37 cellular contexts compared by ENCODE assay signal in genomic region chr10:127162841-127163240, GRCh38. TPM values are rescaled to one million over a fixed set of nuclear protein-coding genes. Genes with fewer than 3 reads are reported as not detected.
"Had no signal": no experiment of that assay in that cellular context is flagged by ENCODE, and none has a peak within 500 bp of the region (broad histone marks: within the 10 kb centered on the region; RNA-seq: fewer than 3 reads in every experiment).

No MANE protein-coding gene starts in this region.

- H3K27me3 ChIP-seq: ascending aorta had no signal

- H3K36me3 Mint-ChIP-seq: activated CD4-positive, alpha-beta memory T cell treated with anti-CD3 and anti-CD28 coated beads for 36 hours; activated naive CD4-positive, alpha-beta T cell treated with anti-CD3 and anti-CD28 coated beads, Interleukin-2, amount 10 ng/mL, durations not matched to agents 7 days and 5 days; activated naive CD4-positive, alpha-beta T cell treated with anti-CD3 and anti-CD28 coated beads, Interleukin-2, amount 50 U/mL, for 24 hours; activated naive CD8-positive, alpha-beta T cell; activated naive CD8-positive, alpha-beta T cell treated with anti-CD3 and anti-CD28 coated beads, Interleukin-2, amount 10 ng/mL, durations not matched to agents 7 days and 5 days; brain had no signal

- H3K27ac Mint-ChIP-seq: activated B cell treated with CpG ODN at 0.5 μM for 24 hours; activated CD4-positive, alpha-beta memory T cell treated with anti-CD3 and anti-CD28 coated beads for 36 hours; activated CD4-positive, alpha-beta T cell treated with anti-CD3 and anti-CD28 coated beads, Interleukin-2, amount 10 ng/mL, durations not matched to agents 24 days and 14 days; activated CD8-positive, alpha-beta T cell treated with anti-CD3 and anti-CD28 coated beads for 36 hours; activated naive CD4-positive, alpha-beta T cell treated with anti-CD3 and anti-CD28 coated beads, Interleukin-2, amount 10 ng/mL, durations not matched to agents 7 days and 5 days; activated naive CD4-positive, alpha-beta T cell treated with anti-CD3 and anti-CD28 coated beads, Interleukin-2, amount 50 U/mL, for 24 hours; activated naive CD8-positive, alpha-beta T cell; activated naive CD8-positive, alpha-beta T cell treated with anti-CD3 and anti-CD28 coated beads, Interleukin-2, amount 10 ng/mL, durations not matched to agents 7 days and 5 days; activated naive CD8-positive, alpha-beta T cell treated with anti-CD3 and anti-CD28 coated beads, Interleukin-2, amount 50 U/mL, for 24 hours; activated T-cell treated with anti-CD3 and anti-CD28 coated beads, Interleukin-2, amount 50 U/mL, for 72 hours; activated T-helper 1 cell treated with anti-CD3 and anti-CD28 coated beads, Interleukin-12 subunit alpha, Interleukin-12 subunit beta, Interleukin-2, Interleukin-4 antibody, amounts not matched to agents 30 ng/mL and 10 ng/mL and 1 ng/mL, durations not matched to agents 14 hours and 24 hours and 36 hours; activated T-helper 17 cell treated with anti-CD3 and anti-CD28 coated beads, Interleukin-2, amount 50 U/mL, for 72 hours; T-helper 1 cell treated with Interleukin-12 subunit alpha and Interleukin-12 subunit beta and Interleukin-4 antibody, amounts not matched to agents 30 μg/mL and 1 μg/mL, for 36 hours; T-helper 2 cell treated with Interferon-gamma antibody and Interleukin-4, amounts not matched to agents 5 μg/mL and 100 μg/mL, for 36 hours had no signal

- H3K27me3 Mint-ChIP-seq: activated B cell treated with CpG ODN at 0.5 μM for 24 hours; activated CD4-positive, alpha-beta memory T cell treated with anti-CD3 and anti-CD28 coated beads for 36 hours; activated CD4-positive, alpha-beta T cell treated with anti-CD3 and anti-CD28 coated beads, Interleukin-2, amount 10 ng/mL, durations not matched to agents 24 days and 14 days; activated CD8-positive, alpha-beta T cell treated with anti-CD3 and anti-CD28 coated beads for 36 hours; activated naive CD4-positive, alpha-beta T cell treated with anti-CD3 and anti-CD28 coated beads, Interleukin-2, amount 10 ng/mL, durations not matched to agents 7 days and 5 days; activated naive CD8-positive, alpha-beta T cell; activated naive CD8-positive, alpha-beta T cell treated with anti-CD3 and anti-CD28 coated beads, Interleukin-2, amount 50 U/mL, for 24 hours; brain; central memory CD8-positive, alpha-beta T cell had no signal

- DNase-seq: activated B cell treated with CpG ODN at 0.5 μM for 24 hours; activated CD4-positive, alpha-beta memory T cell treated with anti-CD3 and anti-CD28 coated beads for 36 hours; activated CD4-positive, alpha-beta T cell treated with anti-CD3 and anti-CD28 coated beads for 4 hours; activated CD4-positive, alpha-beta T cell treated with anti-CD3 and anti-CD28 coated beads, Interleukin-2, amount 10 ng/mL, durations not matched to agents 24 days and 14 days; activated CD4-positive, alpha-beta T cell treated with anti-CD3 and anti-CD28 coated beads, Interleukin-2, amount 50 U/mL, for 1 hour; activated CD4-positive, alpha-beta T cell treated with anti-CD3 and anti-CD28 coated beads, Interleukin-2, amount 50 U/mL, for 4 hours; activated CD4-positive, CD25-positive, alpha-beta regulatory T cell treated with anti-CD3 and anti-CD28 coated beads, Interleukin-2, amount 50 U/mL, for 72 hours; activated CD8-positive, alpha-beta memory T cell treated with anti-CD3 and anti-CD28 coated beads, Interleukin-2, amount 50 U/mL, for 4 hours; activated CD8-positive, alpha-beta T cell treated with anti-CD3 and anti-CD28 coated beads for 36 hours; activated effector memory CD4-positive, alpha-beta T cell treated with anti-CD3 and anti-CD28 coated beads, Interleukin-2, amount 50 U/mL, for 16 hours; activated gamma-delta T cell treated with Interleukin-2 at 50 U/mL for 16 hours; activated naive CD4-positive, alpha-beta T cell; activated naive CD4-positive, alpha-beta T cell treated with anti-CD3 and anti-CD28 coated beads, Interleukin-2, amount 10 ng/mL, durations not matched to agents 7 days and 5 days; activated naive CD8-positive, alpha-beta T cell treated with anti-CD3 and anti-CD28 coated beads, Interleukin-2, amount 10 ng/mL, durations not matched to agents 7 days and 5 days; activated naive CD8-positive, alpha-beta T cell treated with anti-CD3 and anti-CD28 coated beads, Interleukin-2, amount 50 U/mL, for 24 hours; activated T-cell treated with anti-CD3 and anti-CD28 coated beads for 4 hours; activated T-cell treated with anti-CD3 and anti-CD28 coated beads, Interleukin-2, amount 50 U/mL, for 1 hour; activated T-cell treated with anti-CD3 and anti-CD28 coated beads, Interleukin-2, amount 50 U/mL, for 4 hours; activated T-cell treated with anti-CD3 and anti-CD28 coated beads, Interleukin-2, amount 50 U/mL, for 72 hours; amygdala; anterior cingulate cortex; caudate nucleus; cerebellar nuclear complex; T-helper 1 cell; T-helper 2 cell; T-helper 9 cell had no signal

- H3K9me3 ChIP-seq: ascending aorta had no signal

- H3K4me3 Mint-ChIP-seq: activated B cell treated with CpG ODN at 0.5 μM for 24 hours; activated CD4-positive, alpha-beta memory T cell treated with anti-CD3 and anti-CD28 coated beads for 36 hours; activated CD4-positive, alpha-beta T cell treated with anti-CD3 and anti-CD28 coated beads, Interleukin-2, amount 10 ng/mL, durations not matched to agents 24 days and 14 days; activated CD8-positive, alpha-beta T cell treated with anti-CD3 and anti-CD28 coated beads for 36 hours; activated naive CD4-positive, alpha-beta T cell treated with anti-CD3 and anti-CD28 coated beads, Interleukin-2, amount 10 ng/mL, durations not matched to agents 7 days and 5 days; activated naive CD4-positive, alpha-beta T cell treated with anti-CD3 and anti-CD28 coated beads, Interleukin-2, amount 50 U/mL, for 24 hours; activated naive CD8-positive, alpha-beta T cell; activated naive CD8-positive, alpha-beta T cell treated with anti-CD3 and anti-CD28 coated beads, Interleukin-2, amount 10 ng/mL, durations not matched to agents 7 days and 5 days; activated naive CD8-positive, alpha-beta T cell treated with anti-CD3 and anti-CD28 coated beads, Interleukin-2, amount 50 U/mL, for 24 hours; activated T-cell treated with anti-CD3 and anti-CD28 coated beads, Interleukin-2, amount 50 U/mL, for 4 hours; activated T-cell treated with anti-CD3 and anti-CD28 coated beads, Interleukin-2, amount 50 U/mL, for 72 hours; activated T-helper 1 cell treated with anti-CD3 and anti-CD28 coated beads, Interleukin-12 subunit alpha, Interleukin-12 subunit beta, Interleukin-2, Interleukin-4 antibody, amounts not matched to agents 30 ng/mL and 10 ng/mL and 1 ng/mL, durations not matched to agents 14 hours and 24 hours and 36 hours; activated T-helper 17 cell treated with anti-CD3 and anti-CD28 coated beads, Interleukin-2, amount 50 U/mL, for 72 hours; brain; central memory CD8-positive, alpha-beta T cell; T-helper 1 cell treated with Interleukin-12 subunit alpha and Interleukin-12 subunit beta and Interleukin-4 antibody, amounts not matched to agents 30 μg/mL and 1 μg/mL, for 36 hours; T-helper 2 cell treated with Interferon-gamma antibody and Interleukin-4, amounts not matched to agents 5 μg/mL and 100 μg/mL, for 36 hours had no signal

- H3K27ac ChIP-seq: ascending aorta, VCaP had no signal

- H3K4me3 ChIP-seq: ascending aorta had no signal

- H3K9me3 Mint-ChIP-seq: activated B cell treated with CpG ODN at 0.5 μM for 24 hours; activated CD4-positive, alpha-beta memory T cell treated with anti-CD3 and anti-CD28 coated beads for 36 hours; activated CD4-positive, alpha-beta T cell treated with anti-CD3 and anti-CD28 coated beads, Interleukin-2, amount 10 ng/mL, durations not matched to agents 24 days and 14 days; activated CD8-positive, alpha-beta T cell treated with anti-CD3 and anti-CD28 coated beads for 36 hours; activated naive CD4-positive, alpha-beta T cell treated with anti-CD3 and anti-CD28 coated beads, Interleukin-2, amount 10 ng/mL, durations not matched to agents 7 days and 5 days; activated naive CD4-positive, alpha-beta T cell treated with anti-CD3 and anti-CD28 coated beads, Interleukin-2, amount 50 U/mL, for 24 hours; activated naive CD8-positive, alpha-beta T cell treated with anti-CD3 and anti-CD28 coated beads, Interleukin-2, amount 10 ng/mL, durations not matched to agents 7 days and 5 days; activated naive CD8-positive, alpha-beta T cell treated with anti-CD3 and anti-CD28 coated beads, Interleukin-2, amount 50 U/mL, for 24 hours; activated T-cell treated with anti-CD3 and anti-CD28 coated beads, Interleukin-2, amount 50 U/mL, for 4 hours; activated T-cell treated with anti-CD3 and anti-CD28 coated beads, Interleukin-2, amount 50 U/mL, for 72 hours; activated T-helper 1 cell treated with anti-CD3 and anti-CD28 coated beads, Interleukin-12 subunit alpha, Interleukin-12 subunit beta, Interleukin-2, Interleukin-4 antibody, amounts not matched to agents 30 ng/mL and 10 ng/mL and 1 ng/mL, durations not matched to agents 14 hours and 24 hours and 36 hours; activated T-helper 17 cell treated with anti-CD3 and anti-CD28 coated beads, Interleukin-2, amount 50 U/mL, for 72 hours; brain; central memory CD8-positive, alpha-beta T cell; T-helper 1 cell treated with Interleukin-12 subunit alpha and Interleukin-12 subunit beta and Interleukin-4 antibody, amounts not matched to agents 30 μg/mL and 1 μg/mL, for 36 hours; T-helper 2 cell treated with Interferon-gamma antibody and Interleukin-4, amounts not matched to agents 5 μg/mL and 100 μg/mL, for 36 hours had no signal

- H3K36me3 ChIP-seq: ascending aorta had no signal

- H3K4me1 Mint-ChIP-seq: activated B cell treated with CpG ODN at 0.5 μM for 24 hours; activated CD4-positive, alpha-beta T cell treated with anti-CD3 and anti-CD28 coated beads, Interleukin-2, amount 10 ng/mL, durations not matched to agents 24 days and 14 days; activated naive CD4-positive, alpha-beta T cell treated with anti-CD3 and anti-CD28 coated beads, Interleukin-2, amount 10 ng/mL, durations not matched to agents 7 days and 5 days; activated naive CD4-positive, alpha-beta T cell treated with anti-CD3 and anti-CD28 coated beads, Interleukin-2, amount 50 U/mL, for 24 hours; activated naive CD8-positive, alpha-beta T cell treated with anti-CD3 and anti-CD28 coated beads, Interleukin-2, amount 10 ng/mL, durations not matched to agents 7 days and 5 days; activated naive CD8-positive, alpha-beta T cell treated with anti-CD3 and anti-CD28 coated beads, Interleukin-2, amount 50 U/mL, for 24 hours; activated T-helper 17 cell treated with anti-CD3 and anti-CD28 coated beads, Interleukin-2, amount 50 U/mL, for 72 hours; central memory CD8-positive, alpha-beta T cell had no signal

- H3K4me1 ChIP-seq: ascending aorta had no signal

RNA-seq across cellular contexts. Expression of gene INSYN2A, which starts 33.5 kb away (rescaled TPM):
- total RNA-seq: activated B cell treated with CpG ODN at 0.5 μM for 24 hours; activated CD4-positive, alpha-beta memory T cell treated with anti-CD3 and anti-CD28 coated beads for 36 hours; activated CD4-positive, alpha-beta T cell treated with anti-CD3 and anti-CD28 coated beads, Interleukin-2, amount 10 ng/mL, durations not matched to agents 24 days and 14 days; activated CD8-positive, alpha-beta memory T cell treated with anti-CD3 and anti-CD28 coated beads for 36 hours; activated CD8-positive, alpha-beta T cell treated with anti-CD3 and anti-CD28 coated beads for 36 hours; activated naive CD8-positive, alpha-beta T cell treated with anti-CD3 and anti-CD28 coated beads, Interleukin-2, amount 10 ng/mL, durations not matched to agents 7 days and 5 days; activated T-cell treated with anti-CD3 and anti-CD28 coated beads, Interleukin-2, amount 50 U/mL, for 4 hours; activated T-cell treated with anti-CD3 and anti-CD28 coated beads, Interleukin-2, amount 50 U/mL, for 72 hours; activated T-helper 1 cell treated with anti-CD3 and anti-CD28 coated beads, Interleukin-12 subunit alpha, Interleukin-12 subunit beta, Interleukin-2, Interleukin-4 antibody, amounts not matched to agents 30 ng/mL and 10 ng/mL and 1 ng/mL, durations not matched to agents 14 hours and 24 hours and 36 hours; activated T-helper 17 cell treated with anti-CD3 and anti-CD28 coated beads, Interleukin-2, amount 50 U/mL, for 72 hours; ascending aorta had no signal
